Comparison of ENCODE assay signal across 24 cellular contexts in the genomic region with DNA sequence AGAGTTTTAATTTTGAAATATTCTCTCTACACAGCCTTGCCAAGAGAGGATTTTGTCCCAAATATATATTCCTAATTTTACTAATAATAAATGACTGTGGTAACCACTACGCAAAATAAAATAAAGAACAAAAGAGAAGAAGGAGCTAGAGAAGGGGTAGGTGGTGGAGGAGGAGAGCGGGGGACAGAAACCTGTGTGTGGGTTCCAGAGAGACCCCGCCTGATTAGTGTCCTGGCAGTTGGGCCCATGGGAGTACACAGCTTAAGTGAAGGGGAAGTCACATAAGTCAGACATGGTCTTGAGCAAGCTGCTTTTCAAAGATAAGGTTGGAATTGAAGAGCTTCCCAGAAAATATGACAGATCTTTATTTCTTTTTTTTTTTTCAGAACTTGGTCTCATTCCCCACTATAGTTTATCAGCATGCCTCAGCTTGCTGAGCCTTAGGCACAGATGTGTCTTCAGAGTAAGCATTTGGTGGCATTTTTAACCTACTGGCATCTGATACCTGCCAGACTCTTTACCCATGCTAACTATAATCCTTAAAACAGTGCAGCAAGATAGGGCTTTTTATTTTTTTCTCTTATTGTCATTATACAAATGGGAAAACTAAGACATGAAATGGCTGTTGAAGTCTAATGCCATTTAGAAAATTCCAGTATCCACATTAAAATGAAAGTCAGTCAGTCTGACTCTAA. TPM values are rescaled to one million over a fixed set of nuclear protein-coding genes. Genes with fewer than 3 reads are reported as not detected.
"Had no signal": no experiment of that assay in that cellular context is flagged by ENCODE, and none has a peak within 500 bp of the region (broad histone marks: within the 10 kb centered on the region; RNA-seq: fewer than 3 reads in every experiment).

No MANE protein-coding gene starts in this region.

- H3K4me1 Mint-ChIP-seq: naive thymus-derived CD4-positive, alpha-beta T cell had no signal

- H3K27me3 Mint-ChIP-seq: naive thymus-derived CD4-positive, alpha-beta T cell; progenitor cell of endocrine pancreas had no signal

- ATAC-seq: activated CD4-positive, CD25-positive, alpha-beta regulatory T cell treated with anti-CD3 and anti-CD28 coated beads, Interleukin-2, amount 50 U/mL, for 24 hours; naive thymus-derived CD4-positive, alpha-beta T cell; right lobe of liver had no signal

- H3K4me3 Mint-ChIP-seq: endodermal cell; naive thymus-derived CD4-positive, alpha-beta T cell had no signal

- H3K27ac Mint-ChIP-seq: endodermal cell; naive thymus-derived CD4-positive, alpha-beta T cell; progenitor cell of endocrine pancreas had no signal

- H3K9me3 Mint-ChIP-seq: endodermal cell had no signal

- H3K36me3 Mint-ChIP-seq: naive thymus-derived CD4-positive, alpha-beta T cell had no signal

- DNase-seq: activated CD4-positive, alpha-beta T cell treated with anti-CD3 and anti-CD28 coated beads for 48 hours; activated CD4-positive, alpha-beta T cell treated with anti-CD3 and anti-CD28 coated beads, Interleukin-2, amount 50 U/mL, for 48 hours; activated CD8-positive, alpha-beta memory T cell treated with anti-CD3 and anti-CD28 coated beads for 24 hours; activated effector memory CD4-positive, alpha-beta T cell treated with anti-CD3 and anti-CD28 coated beads, Interleukin-2, amount 50 U/mL, for 16 hours; activated naive CD4-positive, alpha-beta T cell treated with anti-CD3 and anti-CD28 coated beads, Interleukin-2, amount 50 U/mL, for 16 hours; amniotic stem cell; caudate nucleus; endodermal cell; glutamatergic neuron; hippocampal formation; midbrain; naive thymus-derived CD4-positive, alpha-beta T cell; ovary; right lobe of liver; stimulated activated CD4-positive, alpha-beta T cell treated with anti-CD3 and anti-CD28 coated beads, Interleukin-2, amount 100 ng/mL, for 48 hours; stimulated activated naive CD4-positive, alpha-beta T cell treated with Interleukin-2 at 50 U/mL for 16 hours; T-helper 2 cell; WERI-Rb-1 had no signal

RNA-seq across cellular contexts. Expression of a gene that starts 9.6 kb away (rescaled TPM):
- total RNA-seq: endodermal cell; kidney epithelial cell; lower leg skin; naive thymus-derived CD4-positive, alpha-beta T cell; progenitor cell of endocrine pancreas; renal cortical epithelial cell; ureter had no signal
